ENCODE assay signal across 1 cellular context in the genomic region with DNA sequence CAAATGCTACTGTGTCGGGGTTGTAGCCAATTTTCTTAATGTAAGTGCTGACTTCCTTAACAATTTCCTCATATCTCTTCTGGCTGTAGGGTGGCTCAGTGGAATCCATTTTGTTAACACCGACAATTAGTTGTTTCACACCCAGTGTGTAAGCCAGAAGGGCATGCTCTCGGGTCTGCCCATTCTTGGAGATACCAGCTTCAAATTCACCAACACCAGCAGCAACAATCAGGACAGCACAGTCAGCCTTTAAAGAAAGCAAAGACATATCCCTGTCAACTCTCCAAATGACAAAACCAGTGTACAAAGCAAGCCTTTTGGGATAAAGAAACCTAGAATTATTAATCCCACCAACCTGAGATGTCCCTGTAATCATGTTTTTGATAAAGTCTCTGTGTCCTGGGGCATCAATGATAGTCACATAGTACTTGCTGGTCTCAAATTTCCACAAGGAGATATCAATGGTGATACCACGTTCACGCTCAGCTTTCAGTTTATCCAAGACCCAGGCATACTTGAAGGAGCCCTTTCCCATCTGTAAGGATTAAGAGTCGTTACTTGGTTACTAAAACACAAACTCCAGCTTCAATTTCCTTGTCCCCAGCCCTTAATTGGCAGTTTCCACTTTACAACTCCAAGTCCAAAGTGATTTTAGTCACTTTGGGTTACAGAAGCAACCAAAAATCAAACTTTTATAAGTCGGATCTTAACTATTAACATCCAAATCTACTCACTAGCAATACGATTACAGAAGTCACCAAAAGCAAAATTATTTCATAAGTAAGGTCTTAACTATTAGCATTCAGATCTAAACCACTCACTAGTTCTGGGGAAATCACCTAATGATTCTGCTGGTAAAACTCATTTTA.
TF ChIP-seq lines count a peak whose summit lies in the region.

No MANE protein-coding gene starts in this region.

TF ChIP-seq in H1, 55 proteins besides CTCF, POLR2A, EP300 and RAD21:
- TF ChIP-seq CHD1 (IDR thresholded peaks at IDR 0.05; ENCODE audit: low read depth, low read length) (peak; percentile 77; the same call in 1 of the 2 replicates), EGR1 (IDR thresholded peaks at IDR 0.05; ENCODE audit: borderline replicate concordance, low read depth, low read length) (0 out of 2 replicates have a peak, but pooled peaks have one; percentile 1), POLR2AphosphoS5 (IDR thresholded peaks at IDR 0.05; ENCODE audit: low read depth, low read length) (peak; percentile 62), TAF7 (optimal IDR thresholded peaks at IDR 0.05; ENCODE audit: borderline replicate concordance, low read depth, low read length) (peak; percentile 51)
